ENCODE assay signal across 27 cellular contexts in the genomic region with DNA sequence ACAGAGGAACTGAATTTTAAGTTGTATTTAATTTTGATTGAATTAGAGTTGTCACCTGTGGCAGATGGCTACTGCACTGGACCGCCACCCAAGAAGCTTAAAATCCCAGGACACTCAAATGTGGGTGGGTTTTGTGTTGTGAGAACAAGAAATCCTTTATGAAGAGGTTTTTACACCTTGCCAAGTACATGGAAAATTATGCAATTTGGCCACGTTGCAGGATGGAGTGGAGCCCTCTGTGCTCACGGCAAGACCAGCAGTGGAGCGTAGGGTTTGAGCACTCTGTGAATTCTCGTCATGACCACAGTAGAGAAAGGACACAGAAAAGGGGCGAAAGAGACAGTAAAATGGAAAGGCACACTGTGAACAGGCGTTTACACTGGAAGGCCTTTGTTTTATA.
"Had no signal": no experiment of that assay in that cellular context is flagged by ENCODE, and none has a peak within 500 bp of the region (broad histone marks: within the 10 kb centered on the region; RNA-seq: fewer than 3 reads in every experiment).

No MANE protein-coding gene starts in this region.

- H3K27me3 ChIP-seq: brain microvascular endothelial cell, foreskin keratinocyte, gastrocnemius medialis had no signal

- H3K36me3 Mint-ChIP-seq: activated naive CD8-positive, alpha-beta T cell had no signal

- H3K4me3 Mint-ChIP-seq: activated B cell treated with CpG ODN at 0.5 μM for 24 hours; activated CD8-positive, alpha-beta T cell treated with anti-CD3 and anti-CD28 coated beads for 36 hours; activated naive CD8-positive, alpha-beta T cell; activated T-cell treated with anti-CD3 and anti-CD28 coated beads, Interleukin-2, amount 50 U/mL, for 4 hours; activated T-helper 17 cell treated with anti-CD3 and anti-CD28 coated beads, Interleukin-2, amount 50 U/mL, for 72 hours; T-helper 17 cell; T-helper 2 cell treated with Interferon-gamma antibody and Interleukin-4, amounts not matched to agents 5 μg/mL and 100 μg/mL, for 36 hours had no signal

- H3K9me3 Mint-ChIP-seq: activated B cell treated with CpG ODN at 0.5 μM for 24 hours; activated CD8-positive, alpha-beta T cell treated with anti-CD3 and anti-CD28 coated beads for 36 hours; activated T-cell treated with anti-CD3 and anti-CD28 coated beads, Interleukin-2, amount 50 U/mL, for 4 hours; T-helper 2 cell treated with Interferon-gamma antibody and Interleukin-4, amounts not matched to agents 5 μg/mL and 100 μg/mL, for 36 hours had no signal

- H3K27me3 Mint-ChIP-seq: activated naive CD8-positive, alpha-beta T cell had no signal

- H3K27ac ChIP-seq: brain microvascular endothelial cell, foreskin keratinocyte, gastrocnemius medialis, WERI-Rb-1 had no signal

- H3K4me3 ChIP-seq: gastrocnemius medialis had no signal

- H3K4me1 ChIP-seq: foreskin keratinocyte, gastrocnemius medialis had no signal

- H3K9me3 ChIP-seq: gastrocnemius medialis had no signal

- H3K4me1 Mint-ChIP-seq: activated T-helper 17 cell treated with anti-CD3 and anti-CD28 coated beads, Interleukin-2, amount 50 U/mL, for 72 hours; T-helper 17 cell had no signal

- H3K27ac Mint-ChIP-seq: activated B cell treated with CpG ODN at 0.5 μM for 24 hours; activated CD8-positive, alpha-beta T cell treated with anti-CD3 and anti-CD28 coated beads for 36 hours; activated naive CD8-positive, alpha-beta T cell; activated T-helper 17 cell treated with anti-CD3 and anti-CD28 coated beads, Interleukin-2, amount 50 U/mL, for 72 hours; T-helper 17 cell; T-helper 2 cell treated with Interferon-gamma antibody and Interleukin-4, amounts not matched to agents 5 μg/mL and 100 μg/mL, for 36 hours had no signal

- DNase-seq: activated B cell treated with CpG ODN at 0.5 μM for 24 hours; activated CD4-positive, alpha-beta T cell treated with anti-CD3 and anti-CD28 coated beads for 48 hours; activated CD4-positive, alpha-beta T cell treated with anti-CD3 and anti-CD28 coated beads, Interleukin-2, amount 50 U/mL, for 1 hour; activated CD4-positive, alpha-beta T cell treated with anti-CD3 and anti-CD28 coated beads, Interleukin-2, amount 50 U/mL, for 48 hours; activated CD8-positive, alpha-beta memory T cell treated with anti-CD3 and anti-CD28 coated beads for 24 hours; activated CD8-positive, alpha-beta T cell treated with anti-CD3 and anti-CD28 coated beads for 36 hours; activated effector memory CD4-positive, alpha-beta T cell treated with Interleukin-2 at 50 U/mL for 16 hours; activated gamma-delta T cell treated with Interleukin-2 at 50 U/mL for 16 hours; activated naive CD4-positive, alpha-beta T cell treated with anti-CD3 and anti-CD28 coated beads, Interleukin-2, amount 50 U/mL, for 16 hours; activated naive CD4-positive, alpha-beta T cell treated with Interleukin-2 at 50 U/mL for 16 hours; activated T-cell treated with anti-CD3 and anti-CD28 coated beads, Interleukin-2, amount 50 U/mL, for 4 hours; amniotic stem cell; brain microvascular endothelial cell; caudate nucleus; effector CD8-positive, alpha-beta T cell; foreskin keratinocyte; gastrocnemius medialis; glutamatergic neuron; T-helper 1 cell; T-helper 17 cell; T1000; WERI-Rb-1 had no signal

- ATAC-seq: activated CD4-positive, CD25-positive, alpha-beta regulatory T cell treated with anti-CD3 and anti-CD28 coated beads, Interleukin-2, amount 50 U/mL, for 24 hours; activated CD8-positive, alpha-beta T cell treated with anti-CD3 and anti-CD28 coated beads for 36 hours; activated T-cell treated with anti-CD3 and anti-CD28 coated beads, Interleukin-2, amount 50 U/mL, for 4 hours; activated T-helper 17 cell treated with anti-CD3 and anti-CD28 coated beads, Interleukin-2, amount 50 U/mL, for 72 hours; esophagus mucosa; foreskin keratinocyte; gastrocnemius medialis; T-helper 17 cell had no signal

- H3K36me3 ChIP-seq: brain microvascular endothelial cell, gastrocnemius medialis, WERI-Rb-1 had no signal
